In genomic region chr2:146927080-146927714, GRCh38 we compare ENCODE assay signal across 9 cellular contexts.
A peak's percentile ranks its signal among the peaks of the same experiment; 100 is the strongest.
DNase-seq lines count a peak whose midpoint lies in the region; ATAC-seq and TF ChIP-seq lines count a peak whose summit lies in the region.
"Had no signal": no experiment of that assay in that cellular context is flagged by ENCODE, and none has a peak within 500 bp of the region (broad histone marks: within the 10 kb centered on the region; RNA-seq: fewer than 3 reads in every experiment).

No MANE protein-coding gene starts in this region.

- in situ Hi-C loops in gastrocnemius medialis (cut with MboI; ENCODE audit: low sequenced_read_pairs in 4 of 4), result loop anchor here in 1 of 4 donors (10.0 kb wide), 1 partner anchor 988 kb away; no protein-coding TSS in a partner anchor

- H3K79me2 ChIP-seq in DOHH2 (ENCODE audit: control insufficient read depth, low read length), result no peaks in the 10 kb centered on the region

- H3K36me3 ChIP-seq in DOHH2 (ENCODE audit: control insufficient read depth, low read length), result no peaks in the 10 kb centered on the region
- no peaks in the 10 kb centered on the region for H3K36me3 ChIP-seq in WERI-Rb-1
- no peaks in the 10 kb centered on the region for H3K36me3 ChIP-seq in gastrocnemius medialis

- CTCF ChIA-PET in activated CD8-positive, alpha-beta T cell treated with anti-CD3 and anti-CD28 coated beads for 36 hours (lab: Charles Lee), result no interaction called here

- H3K9me2 ChIP-seq in DOHH2 (replicated peaks; ENCODE audit: control insufficient read depth, low read length), result no peaks in the 10 kb centered on the region

- no peaks in the 10 kb centered on the region for H3K9me3 ChIP-seq in DOHH2 (ENCODE audit: control insufficient read depth, insufficient read depth, low read length)
- H3K9me3 ChIP-seq in WERI-Rb-1 (ENCODE audit: severe bottlenecking), result no peaks in the 10 kb centered on the region
- H3K9me3 ChIP-seq in gastrocnemius medialis, result no peaks in the 10 kb centered on the region

- no peak for TF ChIP-seq POLR2A in gastrocnemius medialis (IDR thresholded peaks at IDR 0.05)

- no peak overlapping the region for H3K4me3 ChIP-seq in DOHH2 (ENCODE audit: low read length)
- no peak overlapping the region for H3K4me3 ChIP-seq in WERI-Rb-1 (ENCODE audit: low read depth, low read length)
- no peak overlapping the region for H3K4me3 ChIP-seq in gastrocnemius medialis

- no peak overlapping the region for H3K4me2 ChIP-seq in DOHH2 (ENCODE audit: low read length)

- no peaks in the 10 kb centered on the region for H3K36me3 Mint-ChIP-seq in activated CD8-positive, alpha-beta T cell treated with anti-CD3 and anti-CD28 coated beads for 36 hours (ENCODE audit: low read depth)
- H3K36me3 Mint-ChIP-seq in effector memory CD8-positive, alpha-beta T cell (ENCODE audit: insufficient read depth), result no peaks in the 10 kb centered on the region
- H3K36me3 Mint-ChIP-seq: memory B cell had no signal

- no peaks in the 10 kb centered on the region for H3K4me1 ChIP-seq in DOHH2 (ENCODE audit: control insufficient read depth, low read length)
- H3K4me1 ChIP-seq in gastrocnemius medialis, result no peaks in the 10 kb centered on the region

- H3K27ac ChIP-seq in DOHH2 (ENCODE audit: low read depth, low read length), result no peak overlapping the region
- no peak overlapping the region for H3K27ac ChIP-seq in WERI-Rb-1
- H3K27ac ChIP-seq in gastrocnemius medialis, result no peak overlapping the region

- H3K4me1 Mint-ChIP-seq in activated CD8-positive, alpha-beta T cell treated with anti-CD3 and anti-CD28 coated beads for 36 hours (ENCODE audit: low read depth), result no peaks in the 10 kb centered on the region
- no peaks in the 10 kb centered on the region for H3K4me1 Mint-ChIP-seq in effector memory CD8-positive, alpha-beta T cell (ENCODE audit: low read depth in 2 of 2)

- H3F3A ChIP-seq in DOHH2 (ENCODE audit: control insufficient read depth, insufficient read depth), result no peaks in the 10 kb centered on the region

- DNase-seq in HuH-7 (ENCODE audit: low spot score) (peak; percentile 62), WERI-Rb-1 (peak; percentile 85), hepatic stellate cell (ENCODE audit: low spot score) (peak; percentile 21), gastrocnemius medialis (peak; percentile 10 to 36), KG1 (lab: John Stamatoyannopoulos, UW) (no peak)
- no peak for DNase-seq in activated CD8-positive, alpha-beta T cell treated with anti-CD3 and anti-CD28 coated beads for 36 hours
- DNase-seq in effector memory CD8-positive, alpha-beta T cell, result no peak

- TF ChIP-seq CTCF in DOHH2 (IDR thresholded peaks at IDR 0.05; ENCODE audit: low read depth, low read length, poor library complexity, severe bottlenecking) (peak; percentile 26), WERI-Rb-1 (IDR thresholded peaks at IDR 0.05; ENCODE audit: low read depth, low read length) (peak; percentile 86), gastrocnemius medialis (IDR thresholded peaks at IDR 0.05 in 4 of 5, conservative IDR thresholded peaks at IDR 0.05 in 1 of 5) (peak in 2 of 5 experiments; percentile 31)
- TF ChIP-seq CTCF in activated CD8-positive, alpha-beta T cell treated with anti-CD3 and anti-CD28 coated beads for 36 hours (IDR thresholded peaks at IDR 0.05), result no peak

- intact Hi-C loops in gastrocnemius medialis (cut with DNase I; ENCODE audit: low total_unique reads), result loop anchor here (10.0 kb wide), 1 partner anchor 988 kb away; no protein-coding TSS in a partner anchor
- intact Hi-C loops in activated CD8-positive, alpha-beta T cell treated with anti-CD3 and anti-CD28 coated beads for 36 hours (cut with micrococcal nuclease), result no loop called here

- H3K27me3 ChIP-seq in DOHH2 (ENCODE audit: control insufficient read depth, low read length) (peaks cover 7% of the 10 kb centered on the region), WERI-Rb-1 (ENCODE audit: insufficient read depth, low read depth, severe bottlenecking) (no peaks in the 10 kb centered on the region), gastrocnemius medialis (no peaks in the 10 kb centered on the region)

- no peaks in the 10 kb centered on the region for H4K20me1 ChIP-seq in DOHH2 (ENCODE audit: control insufficient read depth, insufficient read depth, low read depth, low read length)

- H3K27ac Mint-ChIP-seq in activated CD8-positive, alpha-beta T cell treated with anti-CD3 and anti-CD28 coated beads for 36 hours, result no peak overlapping the region
- H3K27ac Mint-ChIP-seq in effector memory CD8-positive, alpha-beta T cell, result no peak overlapping the region
- H3K27ac Mint-ChIP-seq: memory B cell had no signal

- H3K4me3 Mint-ChIP-seq in activated CD8-positive, alpha-beta T cell treated with anti-CD3 and anti-CD28 coated beads for 36 hours, result no peak overlapping the region
- no peak overlapping the region for H3K4me3 Mint-ChIP-seq in effector memory CD8-positive, alpha-beta T cell
- H3K4me3 Mint-ChIP-seq: memory B cell had no signal

- ATAC-seq in gastrocnemius medialis, result peak; percentile 39 to 60
- no peak for ATAC-seq in activated CD8-positive, alpha-beta T cell treated with anti-CD3 and anti-CD28 coated beads for 36 hours
- no peak for ATAC-seq in effector memory CD8-positive, alpha-beta T cell (replicated peaks)

- POLR2A ChIA-PET in activated CD8-positive, alpha-beta T cell treated with anti-CD3 and anti-CD28 coated beads for 36 hours (lab: Charles Lee), result no interaction called here

- no peaks in the 10 kb centered on the region for H3K27me3 Mint-ChIP-seq in activated CD8-positive, alpha-beta T cell treated with anti-CD3 and anti-CD28 coated beads for 36 hours
- no peaks in the 10 kb centered on the region for H3K27me3 Mint-ChIP-seq in effector memory CD8-positive, alpha-beta T cell
- H3K27me3 Mint-ChIP-seq: memory B cell had no signal

- H3K9me3 Mint-ChIP-seq in activated CD8-positive, alpha-beta T cell treated with anti-CD3 and anti-CD28 coated beads for 36 hours, result no peaks in the 10 kb centered on the region
- H3K9me3 Mint-ChIP-seq in effector memory CD8-positive, alpha-beta T cell, result peaks cover 0 to 2% of the 10 kb centered on the region in 2 donors
- H3K9me3 Mint-ChIP-seq: memory B cell had no signal

Comparison
In these comparisons a context has a peak if more than half of its experiments do, and no peak if none do; other contexts are left out.
1. DNase-seq: peak in HuH-7 (single experiment), WERI-Rb-1 (single experiment), hepatic stellate cell (single experiment) and gastrocnemius medialis (2 of 2); none in KG1 (single experiment), activated CD8-positive, alpha-beta T cell treated with anti-CD3 and anti-CD28 coated beads for 36 hours (single experiment) and effector memory CD8-positive, alpha-beta T cell (0 of 3).
2. ATAC-seq: peak in gastrocnemius medialis (2 of 2); none in activated CD8-positive, alpha-beta T cell treated with anti-CD3 and anti-CD28 coated beads for 36 hours (single experiment) and effector memory CD8-positive, alpha-beta T cell (single experiment).